8 cellular contexts compared by ENCODE assay signal in genomic region chr1:24502168-24503002, GRCh38. TPM values are rescaled to one million over a fixed set of nuclear protein-coding genes. Genes with fewer than 3 reads are reported as not detected.
DNase-seq lines count a peak whose midpoint lies in the region; ATAC-seq, FAIRE-seq and TF ChIP-seq lines count a peak whose summit lies in the region.

TSS of gene RCAN3 (plus strand) at chr1:24502836. CDS start at chr1:24514373, 11,537 bp downstream.

- no peaks in the 10 kb centered on the region for H3K9me3 Mint-ChIP-seq in effector memory CD8-positive, alpha-beta T cell

- peak within 1 kb of the TSS; percentile 89 to 94 for H3K27ac Mint-ChIP-seq in effector memory CD8-positive, alpha-beta T cell

- H3K36me3 Mint-ChIP-seq in effector memory CD8-positive, alpha-beta T cell (ENCODE audit: insufficient read depth), result peaks cover 24% of the 10 kb centered on the region

- TF ChIP-seq POLR2A in GM12892 (IDR thresholded peaks at IDR 0.05; ENCODE audit: low read depth, low read length), result no peak

- DNase-seq in GM12892 (ENCODE audit: insufficient read length), result peak; percentile 94
- DNase-seq in HTR-8/SVneo (ENCODE audit: insufficient read length, low spot score), result peak; percentile 91
- peak; percentile 83 to 94 for DNase-seq in NOMO-1 (lab: John Stamatoyannopoulos, UW; ENCODE audit: unreplicated experiment in 2 of 2)
- peak; percentile 71 to 75 for DNase-seq in activated CD8-positive, alpha-beta memory T cell treated with anti-CD3 and anti-CD28 coated beads for 4 hours (ENCODE audit: low read depth in 2 of 2)
- peak; percentile 79 to 81 (median 81) for DNase-seq in effector memory CD8-positive, alpha-beta T cell
- DNase-seq in medulla oblongata (ENCODE audit: extremely low spot score), result peak; percentile 82
- peak; percentile 75 to 76 (median 76) for DNase-seq in stimulated activated CD4-positive, alpha-beta T cell treated with anti-CD3 and anti-CD28 coated beads, TNF-alpha, amount 100 ng/mL, for 4 hours (ENCODE audit: low read depth in 3 of 3)
- no peak for DNase-seq in SKM-1 (lab: John Stamatoyannopoulos, UW; ENCODE audit: unreplicated experiment)

- FAIRE-seq in GM12892 (lab: Jason Lieb, UNC) (peak; percentile 50), HTR-8/SVneo (lab: Jason Lieb, UNC) (peak; percentile 26)

- ATAC-seq in effector memory CD8-positive, alpha-beta T cell (replicated peaks), result peak; percentile 68

- H3K4me1 Mint-ChIP-seq in effector memory CD8-positive, alpha-beta T cell (ENCODE audit: low read depth in 2 of 2), result peaks cover 51 to 54% of the 10 kb centered on the region in 2 donors

- peaks cover 8 to 11% of the 10 kb centered on the region in 2 donors for H3K27me3 Mint-ChIP-seq in effector memory CD8-positive, alpha-beta T cell

- peak within 1 kb of the TSS; percentile 90 to 93 for H3K4me3 Mint-ChIP-seq in effector memory CD8-positive, alpha-beta T cell

RNA-seq across cellular contexts. Expression of gene RCAN3, which starts in this region (rescaled TPM):
- polyA plus RNA-seq in GM12892 (2012; ENCODE audit: missing spikeins), result 0.83 TPM
